12 cellular contexts compared by ENCODE assay signal in genomic region chr15:34802371-34802770, GRCh38. TPM values are rescaled to one million over a fixed set of nuclear protein-coding genes. Genes with fewer than 3 reads are reported as not detected.
"Had no signal": no experiment of that assay in that cellular context is flagged by ENCODE, and none has a peak within 500 bp of the region (broad histone marks: within the 10 kb centered on the region; RNA-seq: fewer than 3 reads in every experiment).

No MANE protein-coding gene starts in this region.

- H3K4me3 ChIP-seq: GM23248, HAP-1 had no signal

- H3K36me3 ChIP-seq: HAP-1 had no signal

- ATAC-seq: HCT116, HepG2 had no signal

- FAIRE-seq: HepG2 had no signal

- H3K9ac ChIP-seq: GM23248 had no signal

- DNase-seq: GM23248, GOT3, H7, HFFc6, KG1 had no signal

- H3K9me3 ChIP-seq: HAP-1 had no signal

- H3K27ac ChIP-seq: GM23248, HL-60 had no signal

- H2AFZ ChIP-seq: GM23248 had no signal

RNA-seq across cellular contexts. Expression of gene ACTC1, which starts 7.0 kb away (rescaled TPM):
- total RNA-seq: H4, HepG2, HT1080 had no signal
- polyA plus RNA-seq: HepG2, IgD-negative memory B cell had no signal

RNA-seq across cellular contexts. Expression of gene GJD2, which starts 47.6 kb away (rescaled TPM):
- total RNA-seq: GM23248, H4, HepG2, HFFc6, HT1080 had no signal
- polyA plus RNA-seq: GM23248, HepG2, IgD-negative memory B cell had no signal
